In the genomic region with DNA sequence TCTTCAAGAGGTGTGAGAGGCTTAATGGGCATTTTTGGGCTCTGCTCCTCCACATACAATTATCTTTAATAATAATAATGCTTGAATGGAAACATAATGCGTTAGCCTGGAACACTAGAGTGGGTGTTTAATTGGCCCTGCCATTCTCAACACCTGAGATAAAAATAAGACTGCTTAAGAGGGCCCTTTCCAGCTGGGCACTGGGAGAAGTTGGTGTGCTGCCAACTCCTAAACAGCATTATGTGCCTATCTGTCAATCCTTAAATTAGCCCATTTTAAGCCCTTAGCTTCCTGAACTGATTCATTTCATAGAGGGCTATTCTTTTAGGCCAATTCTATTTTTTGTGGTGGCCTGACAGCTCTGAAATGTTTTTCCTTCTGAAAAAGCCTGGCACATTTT, we compare ENCODE assay signal across 17 cellular contexts.
DNase-seq lines count a peak whose midpoint lies in the region; TF ChIP-seq lines count a peak whose summit lies in the region.
"Had no signal": no experiment of that assay in that cellular context is flagged by ENCODE, and none has a peak within 500 bp of the region (broad histone marks: within the 10 kb centered on the region; RNA-seq: fewer than 3 reads in every experiment).

No MANE protein-coding gene starts in this region.

- H3K27ac ChIP-seq in ascending aorta: no peak overlapping the region
- H3K27ac ChIP-seq: GM23248 had no signal

- H3K27me3 ChIP-seq in ascending aorta: no peaks in the 10 kb centered on the region
- H3K27me3 ChIP-seq: BE2C had no signal

- no peaks in the 10 kb centered on the region for H3K9me3 ChIP-seq in ascending aorta
- H3K9me3 ChIP-seq: BE2C had no signal

- H3K4me3 ChIP-seq in ascending aorta: no peak overlapping the region
- H3K4me3 ChIP-seq: GM23248, K562 had no signal

- H3K36me3 ChIP-seq in ascending aorta: no peaks in the 10 kb centered on the region
- H3K36me3 ChIP-seq: BE2C had no signal

- peak; percentile 33 for DNase-seq in NCI-H2107 treated with DMSO at 0.1 percent for 48 hours (lab: John Stamatoyannopoulos, UW; ENCODE audit: unreplicated experiment)
- no peak for DNase-seq in NCI-H2107 (lab: John Stamatoyannopoulos, UW)
- DNase-seq in NCI-H1092 (lab: John Stamatoyannopoulos, UW): peak; percentile 65
- DNase-seq in NCI-H2029 treated with DMSO at 0.1 percent for 48 hours (lab: John Stamatoyannopoulos, UW): peak; percentile 13
- peak; percentile 2 for DNase-seq in RPMI8226
- no peak for DNase-seq in islet precursor cell
- DNase-seq in activated effector memory CD4-positive, alpha-beta T cell treated with anti-CD3 and anti-CD28 coated beads, Interleukin-2, amount 50 U/mL, for 16 hours: no peak
- no peak for DNase-seq in ascending aorta (ENCODE audit: low spot score in 2 of 2)
- DNase-seq: 8988T; BE2C; Calu3; CD4-positive, alpha-beta T cell; GF-D8; GM23248; NCI-H446; OCI-M1 had no signal

- no peak for TF ChIP-seq CTCF in ascending aorta (IDR thresholded peaks at IDR 0.05)

- intact Hi-C loops in ascending aorta (cut with DNase I): no loop called here

- H3K4me1 ChIP-seq in ascending aorta: no peaks in the 10 kb centered on the region
- H3K4me1 ChIP-seq: BE2C had no signal

Comparison
In these comparisons a context has a peak if more than half of its experiments do, and no peak if none do; other contexts are left out.
1. DNase-seq: peak in NCI-H2107 treated with DMSO at 0.1 percent for 48 hours (single experiment), NCI-H1092 (single experiment), NCI-H2029 treated with DMSO at 0.1 percent for 48 hours (single experiment) and RPMI8226 (single experiment); none in NCI-H2107 (single experiment), islet precursor cell (single experiment), activated effector memory CD4-positive, alpha-beta T cell treated with anti-CD3 and anti-CD28 coated beads, Interleukin-2, amount 50 U/mL, for 16 hours (single experiment) and ascending aorta (0 of 2).